9 cellular contexts compared by ENCODE assay signal in the genomic region with DNA sequence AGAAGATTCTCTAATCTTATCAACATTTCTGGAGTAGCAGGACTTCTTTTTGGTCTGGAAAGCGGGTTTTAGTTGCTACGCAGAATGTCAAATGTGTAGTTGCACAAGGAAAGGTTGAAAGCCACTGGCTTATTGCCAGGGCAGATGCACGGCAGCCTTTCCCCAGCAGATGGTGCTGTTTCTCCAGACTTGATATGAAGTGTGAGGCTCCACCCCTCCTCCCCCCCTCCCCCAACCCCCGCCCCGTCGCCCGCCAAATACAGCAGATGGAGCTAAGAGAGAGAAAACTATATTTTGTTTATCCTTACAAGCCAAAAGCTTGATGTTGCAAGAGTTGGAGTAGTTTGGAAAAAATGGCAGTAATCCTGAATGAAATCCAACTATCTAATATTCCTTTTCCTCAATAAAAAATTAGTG. TPM values are rescaled to one million over a fixed set of nuclear protein-coding genes. Genes with fewer than 3 reads are reported as not detected.
DNase-seq lines count a peak whose midpoint lies in the region; ATAC-seq and TF ChIP-seq lines count a peak whose summit lies in the region.
"Had no signal": no experiment of that assay in that cellular context is flagged by ENCODE, and none has a peak within 500 bp of the region (broad histone marks: within the 10 kb centered on the region; RNA-seq: fewer than 3 reads in every experiment).

No MANE protein-coding gene starts in this region.

- peak; percentile 88 for TF ChIP-seq CTCF in mesothelial cell of epicardium (IDR thresholded peaks at IDR 0.05; ENCODE audit: unreplicated experiment)

- H3K4me1 ChIP-seq in CD4-positive, alpha-beta memory T cell (ENCODE audit: insufficient read depth, low read length) = no peaks in the 10 kb centered on the region

- H3K36me3 ChIP-seq in CD4-positive, alpha-beta memory T cell (ENCODE audit: insufficient read depth, low read length) = peaks cover 19% of the 10 kb centered on the region

- intact Hi-C loops in CD4-positive, alpha-beta memory T cell (cut with micrococcal nuclease) = loop anchor here (1.0 to 10.0 kb wide), 3 partner anchors 32 to 822 kb away; partner anchors contain the start of genes COQ2, ENOPH1 and HNRNPDL

- peaks cover 0 to 5% (median 2%) of the 10 kb centered on the region in 4 donors for H3K4me1 Mint-ChIP-seq in CD4-positive, alpha-beta memory T cell
- no peaks in the 10 kb centered on the region for H3K4me1 Mint-ChIP-seq in activated CD4-positive, alpha-beta memory T cell treated with anti-CD3 and anti-CD28 coated beads, Interleukin-2, amount 10 ng/mL, durations not matched to agents 7 days and 5 days
- no peaks in the 10 kb centered on the region for H3K4me1 Mint-ChIP-seq in effector memory CD8-positive, alpha-beta T cell (ENCODE audit: low read depth in 2 of 2)
- H3K4me1 Mint-ChIP-seq in mesothelial cell of epicardium = no peaks in the 10 kb centered on the region

- no peak overlapping the region for H3K27ac ChIP-seq in CD4-positive, alpha-beta memory T cell (ENCODE audit: low read depth, low read length)

- no peak overlapping the region for H3K4me3 Mint-ChIP-seq in CD4-positive, alpha-beta memory T cell
- no peak overlapping the region for H3K4me3 Mint-ChIP-seq in activated CD4-positive, alpha-beta memory T cell treated with anti-CD3 and anti-CD28 coated beads, Interleukin-2, amount 10 ng/mL, durations not matched to agents 7 days and 5 days
- H3K4me3 Mint-ChIP-seq in effector memory CD8-positive, alpha-beta T cell = no peak overlapping the region
- H3K4me3 Mint-ChIP-seq in mesothelial cell of epicardium = no peak overlapping the region
- H3K4me3 Mint-ChIP-seq: T-helper 1 cell treated with Interleukin-12 subunit alpha and Interleukin-12 subunit beta and Interleukin-4 antibody, amounts not matched to agents 30 μg/mL and 1 μg/mL, for 36 hours had no signal

- DNase-seq in CD4-positive, alpha-beta memory T cell = peak; percentile 74 to 83 (median 77)
- DNase-seq in NCI-H748 treated with DMSO at 0.1 percent for 48 hours (lab: John Stamatoyannopoulos, UW) (peak; percentile 12), mesothelial cell of epicardium (ENCODE audit: low spot score in 2 of 2, unreplicated experiment in 2 of 2) (peak; percentile 70 to 92)
- DNase-seq in activated CD4-positive, alpha-beta memory T cell treated with anti-CD3 and anti-CD28 coated beads, Interleukin-2, amount 10 ng/mL, durations not matched to agents 7 days and 5 days = peak; percentile 84
- DNase-seq in effector memory CD8-positive, alpha-beta T cell = peak; percentile 81 to 88 (median 85)
- DNase-seq in stimulated activated CD8-positive, alpha-beta memory T cell treated with anti-CD3 and anti-CD28 coated beads, Interleukin-2, amount 100 ng/mL, for 48 hours (ENCODE audit: low read depth in 2 of 2) = peak; percentile 66 to 82

- peaks cover 21 to 38% of the 10 kb centered on the region in 2 donors for H3K36me3 Mint-ChIP-seq in CD4-positive, alpha-beta memory T cell
- H3K36me3 Mint-ChIP-seq in activated CD4-positive, alpha-beta memory T cell treated with anti-CD3 and anti-CD28 coated beads, Interleukin-2, amount 10 ng/mL, durations not matched to agents 7 days and 5 days (ENCODE audit: low read depth) = peaks cover 47% of the 10 kb centered on the region
- peaks cover 34% of the 10 kb centered on the region for H3K36me3 Mint-ChIP-seq in effector memory CD8-positive, alpha-beta T cell (ENCODE audit: insufficient read depth)
- no peaks in the 10 kb centered on the region for H3K36me3 Mint-ChIP-seq in mesothelial cell of epicardium

- ATAC-seq in GM19395 (IDR thresholded peaks at IDR 0.05; ENCODE audit: unreplicated experiment) = peak; percentile 85
- ATAC-seq in HG03521 (IDR thresholded peaks at IDR 0.05; ENCODE audit: unreplicated experiment) = peak; percentile 69
- ATAC-seq in effector memory CD8-positive, alpha-beta T cell (replicated peaks) = peak; percentile 92

- H3K27ac Mint-ChIP-seq in CD4-positive, alpha-beta memory T cell = peak overlapping the region in 5 of 7 donors; percentile 29 to 55 (median 45)
- no peak overlapping the region for H3K27ac Mint-ChIP-seq in activated CD4-positive, alpha-beta memory T cell treated with anti-CD3 and anti-CD28 coated beads, Interleukin-2, amount 10 ng/mL, durations not matched to agents 7 days and 5 days
- no peak overlapping the region for H3K27ac Mint-ChIP-seq in effector memory CD8-positive, alpha-beta T cell
- peak overlapping the region; percentile 21 for H3K27ac Mint-ChIP-seq in mesothelial cell of epicardium
- H3K27ac Mint-ChIP-seq: T-helper 1 cell treated with Interleukin-12 subunit alpha and Interleukin-12 subunit beta and Interleukin-4 antibody, amounts not matched to agents 30 μg/mL and 1 μg/mL, for 36 hours had no signal

- H3K27me3 ChIP-seq in CD4-positive, alpha-beta memory T cell (ENCODE audit: insufficient read depth, low read length) = no peaks in the 10 kb centered on the region

- no peak overlapping the region for H3K4me3 ChIP-seq in CD4-positive, alpha-beta memory T cell (ENCODE audit: low read length in 2 of 2)

- peaks cover 0 to 2% (median 0%) of the 10 kb centered on the region in 8 donors for H3K9me3 Mint-ChIP-seq in CD4-positive, alpha-beta memory T cell
- no peaks in the 10 kb centered on the region for H3K9me3 Mint-ChIP-seq in activated CD4-positive, alpha-beta memory T cell treated with anti-CD3 and anti-CD28 coated beads, Interleukin-2, amount 10 ng/mL, durations not matched to agents 7 days and 5 days
- H3K9me3 Mint-ChIP-seq in effector memory CD8-positive, alpha-beta T cell = no peaks in the 10 kb centered on the region
- H3K9me3 Mint-ChIP-seq in mesothelial cell of epicardium = no peaks in the 10 kb centered on the region
- H3K9me3 Mint-ChIP-seq: T-helper 1 cell treated with Interleukin-12 subunit alpha and Interleukin-12 subunit beta and Interleukin-4 antibody, amounts not matched to agents 30 μg/mL and 1 μg/mL, for 36 hours had no signal

- POLR2A ChIA-PET in CD4-positive, alpha-beta memory T cell (lab: Charles Lee; ENCODE audit: partially characterized antibody) = interaction anchor here (0.6 to 0.9 kb wide), 2 partner anchors 10 to 33 kb away, joined by 3 read pairs; no protein-coding TSS in a partner anchor
- POLR2A ChIA-PET in activated CD4-positive, alpha-beta memory T cell treated with anti-CD3 and anti-CD28 coated beads, Interleukin-2, amount 10 ng/mL, durations not matched to agents 7 days and 5 days (lab: Charles Lee) = interaction anchor here (1.1 kb wide), 1 partner anchor 25 kb away, joined by 3 read pairs; no protein-coding TSS in a partner anchor

- CTCF ChIA-PET in CD4-positive, alpha-beta memory T cell (lab: Charles Lee; ENCODE audit: partially characterized antibody) = interaction anchor here (0.9 to 1.7 kb wide), 5 partner anchors 17 to 798 kb away, joined by 3 to 5 read pairs (median 4); no protein-coding TSS in a partner anchor
- CTCF ChIA-PET in activated CD4-positive, alpha-beta memory T cell treated with anti-CD3 and anti-CD28 coated beads, Interleukin-2, amount 10 ng/mL, durations not matched to agents 7 days and 5 days (lab: Charles Lee) = interaction anchor here (0.6 to 4.6 kb wide), 8 partner anchors 10 to 957 kb away, joined by 3 to 23 read pairs (median 3); no protein-coding TSS in a partner anchor

- H3K27me3 Mint-ChIP-seq in CD4-positive, alpha-beta memory T cell = no peaks in the 10 kb centered on the region
- no peaks in the 10 kb centered on the region for H3K27me3 Mint-ChIP-seq in activated CD4-positive, alpha-beta memory T cell treated with anti-CD3 and anti-CD28 coated beads, Interleukin-2, amount 10 ng/mL, durations not matched to agents 7 days and 5 days
- H3K27me3 Mint-ChIP-seq in effector memory CD8-positive, alpha-beta T cell = no peaks in the 10 kb centered on the region
- no peaks in the 10 kb centered on the region for H3K27me3 Mint-ChIP-seq in mesothelial cell of epicardium (ENCODE audit: low read depth)

- H3K9me3 ChIP-seq in CD4-positive, alpha-beta memory T cell (ENCODE audit: control insufficient read depth in 1 of 2, low read length in 2 of 2) = no peaks in the 10 kb centered on the region

RNA-seq across cellular contexts. Expression of gene ENOPH1, which starts 32.0 kb away (rescaled TPM):
- 10 to 100 TPM; 26.1 TPM for total RNA-seq in CD4-positive, alpha-beta memory T cell
- 10 to 100 TPM; 40.2 to 56.7 TPM for polyA plus RNA-seq in CD4-positive, alpha-beta memory T cell
- 10 to 100 TPM; 35.4 to 36.1 TPM for total RNA-seq in activated CD4-positive, alpha-beta memory T cell treated with anti-CD3 and anti-CD28 coated beads, Interleukin-2, amount 10 ng/mL, durations not matched to agents 7 days and 5 days
- total RNA-seq in mesothelial cell of epicardium = 27.5 to 28.0 TPM (median 27.8 TPM) in 3 replicates

RNA-seq across cellular contexts. Expression of gene HNRNPDL, which starts 32.2 kb away (rescaled TPM):
- 100 to 1,000 TPM; 322 to 344 TPM for total RNA-seq in CD4-positive, alpha-beta memory T cell
- polyA plus RNA-seq in CD4-positive, alpha-beta memory T cell = 100 to 1,000 TPM; 218 to 279 TPM
- total RNA-seq in activated CD4-positive, alpha-beta memory T cell treated with anti-CD3 and anti-CD28 coated beads, Interleukin-2, amount 10 ng/mL, durations not matched to agents 7 days and 5 days = 100 to 1,000 TPM; 291 to 295 TPM
- total RNA-seq in mesothelial cell of epicardium = 467 to 470 TPM (median 467 TPM) in 3 replicates

Comparison
In these comparisons a context has a peak if more than half of its experiments do, and no peak if none do; other contexts are left out.
1. DNase-seq: peak in every context shown above with its lines; median percentile 85 in effector memory CD8-positive, alpha-beta T cell; 84 in activated CD4-positive, alpha-beta memory T cell treated with anti-CD3 and anti-CD28 coated beads, Interleukin-2, amount 10 ng/mL, durations not matched to agents 7 days and 5 days; 81 in mesothelial cell of epicardium; 77 in CD4-positive, alpha-beta memory T cell; 74 in stimulated activated CD8-positive, alpha-beta memory T cell treated with anti-CD3 and anti-CD28 coated beads, Interleukin-2, amount 100 ng/mL, for 48 hours; 12 in NCI-H748 treated with DMSO at 0.1 percent for 48 hours.
2. H3K27ac Mint-ChIP-seq: peak in CD4-positive, alpha-beta memory T cell (5 of 7) and mesothelial cell of epicardium (single experiment); none in activated CD4-positive, alpha-beta memory T cell treated with anti-CD3 and anti-CD28 coated beads, Interleukin-2, amount 10 ng/mL, durations not matched to agents 7 days and 5 days (single experiment) and effector memory CD8-positive, alpha-beta T cell (0 of 2).
3. Peak in every context shown above with its lines, with median percentiles within 50 percentile points of each other: ATAC-seq.